In genomic region chr20:17169575-17170136, GRCh38 we compare ENCODE assay signal across 1 cellular context.
A peak's percentile ranks its signal among the peaks of the same experiment; 100 is the strongest.
TF ChIP-seq lines count a peak whose summit lies in the region.

No MANE protein-coding gene starts in this region.

TF ChIP-seq in HepG2, 621 proteins besides CTCF, POLR2A, EP300 and RAD21 (continued from another document):
- 0 out of 2 replicates have a peak, but pooled peaks have one; percentile 47 for TF ChIP-seq SP5 (CRISPR knock-in tag; IDR thresholded peaks at IDR 0.05; ENCODE audit: borderline replicate concordance, low read depth)
- TF ChIP-seq KLF16 (CRISPR knock-in tag; IDR thresholded peaks at IDR 0.05): peak in 1 of 2 experiments; percentile 15; a peak in 1 of 4 replicates
- no peak for TF ChIP-seq ATF7-NPFF (CRISPR knock-in tag; IDR thresholded peaks at IDR 0.05; ENCODE audit: low read depth)
- TF ChIP-seq SOX6 (IDR thresholded peaks at IDR 0.05): no peak
- TF ChIP-seq SOX6 (CRISPR knock-in tag; IDR thresholded peaks at IDR 0.05): peak; percentile 71
